Comparison of ENCODE assay signal across 8 cellular contexts in the genomic region with DNA sequence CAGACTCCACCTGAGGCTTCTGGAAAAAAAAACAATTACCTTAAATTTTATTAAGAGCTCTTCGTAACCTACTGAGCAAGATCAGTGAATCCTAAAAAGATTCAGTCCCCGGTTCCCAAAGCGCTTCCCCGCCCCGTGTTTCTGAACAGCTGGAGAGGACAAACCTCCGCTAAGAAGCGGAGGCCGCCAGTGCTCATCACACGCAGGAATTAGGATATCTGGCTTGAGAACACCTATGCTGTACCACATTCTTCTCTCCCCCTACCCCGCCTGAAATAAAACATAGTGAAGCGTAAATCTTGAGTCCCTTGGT.
A peak's percentile ranks its signal among the peaks of the same experiment; 100 is the strongest.
DNase-seq lines count a peak whose midpoint lies in the region; ATAC-seq and TF ChIP-seq lines count a peak whose summit lies in the region.

No MANE protein-coding gene starts in this region.

- POLR2A ChIA-PET in HEK293 (lab: Yijun Ruan, JAX), result interaction anchor here (1.0 to 1.3 kb wide), 2 partner anchors 11 to 44 kb away, joined by 3 to 4 read pairs; no protein-coding TSS in a partner anchor

- H3K27ac ChIP-seq in HEK293 (ENCODE audit: extremely low read depth, low read depth, low read length) (peak overlapping the region; percentile 80), substantia nigra (ENCODE audit: low read depth, low read length, poor library complexity, severe bottlenecking) (peak overlapping the region; percentile 98)

- no peaks in the 10 kb centered on the region for H3K9me3 ChIP-seq in HEK293 (ENCODE audit: control insufficient read depth, insufficient read depth, low read depth, low read length)

- no peak for DNase-seq in AG10803 (ENCODE audit: low read depth)
- no peak for DNase-seq in activated naive CD8-positive, alpha-beta T cell treated with anti-CD3 and anti-CD28 coated beads, Interleukin-2, amount 50 U/mL, for 24 hours
- peak; percentile 19 for DNase-seq in inferior parietal cortex (ENCODE audit: extremely low spot score)
- peak in 5 of 49 donors; percentile 36 to 51 (median 48) for DNase-seq in substantia nigra (lab: John Stamatoyannopoulos, UW)
- no peak for DNase-seq in retina
- no peak for DNase-seq in activated effector memory CD4-positive, alpha-beta T cell treated with anti-CD3 and anti-CD28 coated beads, Interleukin-2, amount 50 U/mL, for 16 hours

- TF ChIP-seq CTCF in AG10803 (conservative IDR thresholded peaks at IDR 0.05; ENCODE audit: low read length) (no peak), HEK293 (tag by site-specific recombination; IDR thresholded peaks at IDR 0.05) (no peak)

- H3K4me3 ChIP-seq in AG10803 (ENCODE audit: low read length) (peak overlapping the region; percentile 93), HEK293 (ENCODE audit: low read depth, low read length) (peak overlapping the region; percentile 93)

- H3K4me3 Mint-ChIP-seq in activated naive CD8-positive, alpha-beta T cell treated with anti-CD3 and anti-CD28 coated beads, Interleukin-2, amount 50 U/mL, for 24 hours, result peak overlapping the region; percentile 97

- no peak for ATAC-seq in activated naive CD8-positive, alpha-beta T cell treated with anti-CD3 and anti-CD28 coated beads, Interleukin-2, amount 50 U/mL, for 24 hours
- no peak for ATAC-seq in GM18858 (IDR thresholded peaks at IDR 0.05; ENCODE audit: unreplicated experiment)

- H3K36me3 ChIP-seq in HEK293 (ENCODE audit: control insufficient read depth in 2 of 2, insufficient read depth in 1 of 2, low read length in 2 of 2), result peaks cover 0 to 2% of the 10 kb centered on the region in 2 experiments; a peak in 1 of 3 replicates

- no peaks in the 10 kb centered on the region for H3K27me3 Mint-ChIP-seq in activated naive CD8-positive, alpha-beta T cell treated with anti-CD3 and anti-CD28 coated beads, Interleukin-2, amount 50 U/mL, for 24 hours

- H3K27ac Mint-ChIP-seq in activated naive CD8-positive, alpha-beta T cell treated with anti-CD3 and anti-CD28 coated beads, Interleukin-2, amount 50 U/mL, for 24 hours, result peak overlapping the region; percentile 97

- CTCF ChIA-PET in HEK293 (lab: Yijun Ruan, JAX), result interaction anchor here (1.1 kb wide), 1 partner anchor 177 kb away, joined by 4 read pairs; no protein-coding TSS in a partner anchor

- peaks cover 30% of the 10 kb centered on the region for H3K4me1 Mint-ChIP-seq in activated naive CD8-positive, alpha-beta T cell treated with anti-CD3 and anti-CD28 coated beads, Interleukin-2, amount 50 U/mL, for 24 hours

- no peaks in the 10 kb centered on the region for H3K9me3 Mint-ChIP-seq in activated naive CD8-positive, alpha-beta T cell treated with anti-CD3 and anti-CD28 coated beads, Interleukin-2, amount 50 U/mL, for 24 hours

- peaks cover 6% of the 10 kb centered on the region; the same call in 1 of the 2 replicates for H3K4me1 ChIP-seq in HEK293 (ENCODE audit: control insufficient read depth, insufficient read depth, low read length)

- peaks cover 12% of the 10 kb centered on the region for H3K36me3 Mint-ChIP-seq in activated naive CD8-positive, alpha-beta T cell treated with anti-CD3 and anti-CD28 coated beads, Interleukin-2, amount 50 U/mL, for 24 hours (ENCODE audit: low read depth)

TF ChIP-seq in HEK293, 187 proteins besides CTCF, POLR2A, EP300 and RAD21:
- no peak for TF ChIP-seq ZNF768 (tag by site-specific recombination; IDR thresholded peaks at IDR 0.05)
- TF ChIP-seq ZNF335 (tag by site-specific recombination; conservative IDR thresholded peaks at IDR 0.05), result peak; percentile 61
- peak; percentile 31; the same call in 1 of the 2 replicates for TF ChIP-seq ZNF558 (tag by site-specific recombination; IDR thresholded peaks at IDR 0.05)
